13 cellular contexts compared by ENCODE assay signal in genomic region chr3:166283856-166284255, GRCh38.
DNase-seq lines count a peak whose midpoint lies in the region; ATAC-seq and TF ChIP-seq lines count a peak whose summit lies in the region.
"Had no signal": no experiment of that assay in that cellular context is flagged by ENCODE, and none has a peak within 500 bp of the region (broad histone marks: within the 10 kb centered on the region; RNA-seq: fewer than 3 reads in every experiment).

No MANE protein-coding gene starts in this region.

- no peak overlapping the region for H3K4me2 ChIP-seq in osteoblast (ENCODE audit: insufficient read depth, low read length)

- no peak overlapping the region for H2AFZ ChIP-seq in osteoblast (ENCODE audit: low read length)

- H3K9me3 ChIP-seq in osteoblast (ENCODE audit: low read depth, low read length), result peaks cover 3% of the 10 kb centered on the region
- H3K9me3 ChIP-seq: testis had no signal

- H4K20me1 ChIP-seq in osteoblast (ENCODE audit: insufficient read depth, low read length), result no peaks in the 10 kb centered on the region

- no peak for TF ChIP-seq CTCF in osteoblast (IDR thresholded peaks at IDR 0.05; ENCODE audit: extremely low read depth, low read depth, low read length)

- no peaks in the 10 kb centered on the region for H3K27me3 ChIP-seq in osteoblast (ENCODE audit: insufficient read depth, low read length)
- H3K27me3 ChIP-seq: testis had no signal

- ATAC-seq in SK-N-SH treated with all-trans-retinoic acid at 6 μM for 48 hours (peak; percentile 90), esophagus mucosa (peak; percentile 39), HG02870 (IDR thresholded peaks at IDR 0.05; ENCODE audit: unreplicated experiment) (no peak)

- H3K27ac ChIP-seq in osteoblast (ENCODE audit: low read depth, low read length), result no peak overlapping the region
- H3K27ac ChIP-seq: testis had no signal

- DNase-seq in GM03348 (ENCODE audit: low spot score) (peak; percentile 2), occipital lobe (lab: John Stamatoyannopoulos, UW) (peak; percentile 1), osteoblast (ENCODE audit: insufficient read length, low spot score, missing footprints) (no peak), NCI-H146 (lab: John Stamatoyannopoulos, UW) (no peak), NCI-H2227 treated with DMSO at 0.1 percent for 48 hours (lab: John Stamatoyannopoulos, UW) (no peak)
- DNase-seq: activated CD8-positive, alpha-beta memory T cell treated with anti-CD3 and anti-CD28 coated beads, Interleukin-2, amount 50 U/mL, for 48 hours; CD8-positive, alpha-beta memory T cell; Kasumi-1; stimulated activated CD4-positive, alpha-beta T cell treated with anti-CD3 and anti-CD28 coated beads, Interleukin-4, amount 100 ng/mL, for 4 hours; testis had no signal

- H3K79me2 ChIP-seq in osteoblast (ENCODE audit: insufficient read depth, low read length), result no peaks in the 10 kb centered on the region

- H3K4me1 ChIP-seq in osteoblast (ENCODE audit: insufficient read depth, low read length), result no peaks in the 10 kb centered on the region
- H3K4me1 ChIP-seq: testis had no signal

- H3K36me3 ChIP-seq in osteoblast (ENCODE audit: insufficient read depth, low read length), result no peaks in the 10 kb centered on the region

- no peak overlapping the region for H3K4me3 ChIP-seq in osteoblast (ENCODE audit: insufficient read depth, low read length)
- H3K4me3 ChIP-seq: testis had no signal

TF ChIP-seq in SK-N-SH treated with all-trans-retinoic acid at 6 μM for 48 hours, 23 proteins besides CTCF, POLR2A, EP300 and RAD21:
- no peak for TF ChIP-seq ZNF565 (CRISPR knock-in tag; conservative IDR thresholded peaks at IDR 0.05; ENCODE audit: low read depth)

Comparison
In these comparisons a context has a peak if more than half of its experiments do, and no peak if none do; other contexts are left out.
1. DNase-seq: peak in GM03348 (single experiment) and occipital lobe (single experiment); none in osteoblast (single experiment), NCI-H146 (single experiment) and NCI-H2227 treated with DMSO at 0.1 percent for 48 hours (single experiment).